In the genomic region with DNA sequence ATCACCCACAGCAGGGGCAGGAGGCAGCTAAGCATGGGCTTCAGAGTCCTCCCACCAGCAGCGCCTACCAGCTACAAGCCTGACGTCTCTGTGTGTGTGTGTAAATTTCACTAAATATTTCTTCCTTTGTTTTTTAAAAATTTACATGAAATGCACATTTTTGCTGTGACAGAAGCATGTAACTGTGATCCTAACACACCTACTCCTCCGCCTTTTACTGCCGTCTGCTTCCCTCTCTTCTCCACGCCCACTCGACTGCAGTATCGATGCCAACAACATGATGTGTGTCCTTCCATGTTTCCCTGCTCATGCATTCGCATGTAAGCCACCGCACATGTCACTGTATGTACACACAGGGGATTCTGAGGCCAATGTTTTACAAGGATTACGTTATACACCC, we compare ENCODE assay signal across 20 cellular contexts.
"Had no signal": no experiment of that assay in that cellular context is flagged by ENCODE, and none has a peak within 500 bp of the region (broad histone marks: within the 10 kb centered on the region; RNA-seq: fewer than 3 reads in every experiment).

No MANE protein-coding gene starts in this region.

- DNase-seq: cortex of kidney; effector memory CD4-positive, alpha-beta T cell; heart left ventricle; hippocampal formation; kidney glomerular epithelial cell; mammary epithelial cell; naive thymus-derived CD4-positive, alpha-beta T cell; pancreas; retina; right lobe of liver; spleen; stimulated activated CD4-positive, alpha-beta T cell treated with anti-CD3 and anti-CD28 coated beads, Interleukin-15, amount 100 ng/mL, for 24 hours; stimulated activated CD4-positive, alpha-beta T cell treated with anti-CD3 and anti-CD28 coated beads, Interleukin-1b, Interleukin-23, amount 100 ng/mL, for 48 hours; stimulated activated CD4-positive, alpha-beta T cell treated with anti-CD3 and anti-CD28 coated beads, Interleukin-4, amount 100 ng/mL, for 24 hours; testis; transverse colon had no signal

- H3K4me1 ChIP-seq: heart left ventricle, right lobe of liver, spleen, testis, transverse colon had no signal

- H3K27me3 ChIP-seq: heart left ventricle, pancreas, right lobe of liver, spleen, testis, transverse colon had no signal

- H3K9me3 Mint-ChIP-seq: naive thymus-derived CD4-positive, alpha-beta T cell; stimulated activated memory B cell treated with anti-CD40 and anti-IgM and Interleukin-4, amounts not matched to agents 10 μg/mL and 1 μg/mL and 100 μg/mL, for 72 hours; stimulated activated naive CD8-positive, alpha-beta T cell treated with anti-CD3 and anti-CD28 coated beads, Interleukin-15, Interleukin-2, amounts not matched to agents 100 ng/mL and 50 ng/mL, for 24 hours had no signal

- H3K4me3 ChIP-seq: heart left ventricle, pancreas, right lobe of liver, spleen, testis, transverse colon had no signal

- H3K4me1 Mint-ChIP-seq: stimulated activated memory B cell treated with anti-CD40 and anti-IgM and Interleukin-4, amounts not matched to agents 10 μg/mL and 1 μg/mL and 100 μg/mL, for 72 hours had no signal

- H3K9me3 ChIP-seq: heart left ventricle, pancreas, right lobe of liver, spleen, testis, transverse colon had no signal

- H3K36me3 Mint-ChIP-seq: stimulated activated memory B cell treated with anti-CD40 and anti-IgM and Interleukin-4, amounts not matched to agents 10 μg/mL and 1 μg/mL and 100 μg/mL, for 72 hours had no signal

- H3K4me3 Mint-ChIP-seq: naive thymus-derived CD4-positive, alpha-beta T cell; stimulated activated memory B cell treated with anti-CD40 and anti-IgM and Interleukin-4, amounts not matched to agents 10 μg/mL and 1 μg/mL and 100 μg/mL, for 72 hours; stimulated activated naive CD8-positive, alpha-beta T cell treated with anti-CD3 and anti-CD28 coated beads, Interleukin-15, Interleukin-2, amounts not matched to agents 100 ng/mL and 50 ng/mL, for 24 hours had no signal

- H3K27me3 Mint-ChIP-seq: naive thymus-derived CD4-positive, alpha-beta T cell; progenitor cell of endocrine pancreas; stimulated activated memory B cell treated with anti-CD40 and anti-IgM and Interleukin-4, amounts not matched to agents 10 μg/mL and 1 μg/mL and 100 μg/mL, for 72 hours; stimulated activated naive CD8-positive, alpha-beta T cell treated with anti-CD3 and anti-CD28 coated beads, Interleukin-15, Interleukin-2, amounts not matched to agents 100 ng/mL and 50 ng/mL, for 24 hours had no signal

- H3K27ac ChIP-seq: heart left ventricle, pancreas, right lobe of liver, spleen, testis, transverse colon had no signal

- ATAC-seq: left lobe of liver; naive thymus-derived CD4-positive, alpha-beta T cell; pancreas had no signal

- H3K27ac Mint-ChIP-seq: progenitor cell of endocrine pancreas; stimulated activated naive CD8-positive, alpha-beta T cell treated with anti-CD3 and anti-CD28 coated beads, Interleukin-15, Interleukin-2, amounts not matched to agents 100 ng/mL and 50 ng/mL, for 24 hours had no signal

- H3K36me3 ChIP-seq: pancreas, right lobe of liver, transverse colon had no signal
